ENCODE assay signal across 23 cellular contexts in the genomic region with DNA sequence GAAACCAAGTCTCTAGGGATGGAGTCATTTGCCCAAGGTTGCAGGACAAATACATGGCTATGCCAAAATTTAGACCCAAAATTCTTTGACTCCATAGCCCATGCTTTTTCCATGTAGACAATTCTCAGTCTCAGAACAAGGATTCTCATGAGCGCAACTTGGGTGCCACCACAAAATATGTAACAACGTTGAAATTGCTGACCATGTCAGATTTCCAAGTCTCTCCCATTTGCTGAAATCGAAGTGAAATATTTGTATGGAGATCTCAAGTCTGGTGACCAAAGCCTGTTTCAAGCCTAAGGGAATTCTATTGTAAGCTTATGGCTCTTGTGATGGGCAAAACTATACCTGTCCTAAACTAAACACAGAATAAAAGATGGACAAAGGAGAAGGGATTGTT.
"Had no signal": no experiment of that assay in that cellular context is flagged by ENCODE, and none has a peak within 500 bp of the region (broad histone marks: within the 10 kb centered on the region; RNA-seq: fewer than 3 reads in every experiment).

No MANE protein-coding gene starts in this region.

- FAIRE-seq: HTR-8/SVneo, RCC 7860 had no signal

- H3K36me3 ChIP-seq: MG63, SJSA1 had no signal

- H3K9me3 ChIP-seq: MG63, SJSA1 had no signal

- DNase-seq: Karpas-422, KG1, MG63, NCI-H1092 treated with DMSO at 0.1 percent for 48 hours, NCI-H1436, NCI-H187, NCI-H2029, NCI-H2081 treated with DMSO at 0.1 percent for 48 hours, NCI-H2171, NCI-H226, NCI-H446, NCI-H510A, NCI-H524 treated with DMSO at 0.1 percent for 48 hours, NCI-H69, NCI-H774, Right ventricle myocardium superior, RPMI8226, SIG-M5 had no signal

- H3K4me3 ChIP-seq: MG63, SJSA1, SK-N-MC had no signal

- H3K27ac ChIP-seq: HL-60, SK-N-MC had no signal

- H3K27me3 ChIP-seq: MG63, SJSA1 had no signal
